In the genomic region with DNA sequence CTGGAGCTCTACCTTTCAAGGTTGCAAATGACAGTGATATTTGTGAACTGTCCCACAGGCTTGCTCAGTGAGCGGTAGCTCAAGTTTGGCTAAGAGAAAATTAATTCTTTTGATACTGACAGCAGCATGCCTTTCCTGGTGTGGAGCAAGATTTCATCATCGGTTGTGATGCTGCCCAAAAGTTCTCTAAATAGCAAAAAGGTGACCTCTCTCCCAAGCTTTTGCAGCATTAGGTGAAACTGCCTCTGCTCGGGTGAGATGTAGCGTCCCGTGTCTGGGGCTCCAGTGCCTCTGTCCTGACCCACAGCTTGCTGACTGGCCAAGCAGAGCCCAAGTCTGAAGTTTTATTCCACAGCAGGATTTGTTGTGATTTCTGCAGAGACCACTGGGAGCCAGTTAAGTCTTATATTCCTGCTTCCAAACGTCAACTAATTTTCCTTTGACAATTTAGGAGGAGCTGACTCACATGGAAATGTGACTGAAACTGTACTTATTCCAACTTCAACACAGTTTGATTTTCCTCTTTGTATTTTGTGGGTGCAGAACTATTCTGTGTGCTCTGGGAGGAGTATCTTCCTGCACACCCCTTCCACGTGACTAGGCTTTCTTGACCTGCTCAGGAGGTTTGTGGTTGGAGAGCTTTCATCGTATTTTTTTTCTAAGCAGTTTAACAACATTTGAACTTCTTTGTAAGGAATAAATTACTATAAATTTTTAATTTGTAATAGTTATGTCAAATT, we compare ENCODE assay signal across 1 cellular context.
TF ChIP-seq lines count a peak whose summit lies in the region.

No MANE protein-coding gene starts in this region.

TF ChIP-seq in GM23338, 12 proteins besides CTCF, POLR2A, EP300 and RAD21:
- TF ChIP-seq ETS1 (IDR thresholded peaks at IDR 0.05), result no peak
- TF ChIP-seq ZNF114 (CRISPR knock-in tag; IDR thresholded peaks at IDR 0.05), result no peak
- TF ChIP-seq REST (IDR thresholded peaks at IDR 0.05; ENCODE audit: unreplicated experiment), result no peak
- TF ChIP-seq STAT1 (IDR thresholded peaks at IDR 0.05; ENCODE audit: unreplicated experiment), result no peak
- no peak for TF ChIP-seq JUNB (IDR thresholded peaks at IDR 0.05; ENCODE audit: unreplicated experiment)
- no peak for TF ChIP-seq ZNF331 (CRISPR knock-in tag; IDR thresholded peaks at IDR 0.05; ENCODE audit: low read depth)
- no peak for TF ChIP-seq EZH2phosphoT487 (IDR thresholded peaks at IDR 0.05; ENCODE audit: unreplicated experiment)
- TF ChIP-seq ZNF462 (CRISPR knock-in tag; IDR thresholded peaks at IDR 0.05), result no peak
- TF ChIP-seq CREB1 (CRISPR knock-in tag; IDR thresholded peaks at IDR 0.05; ENCODE audit: low read depth), result no peak
- TF ChIP-seq EZH2 (IDR thresholded peaks at IDR 0.05; ENCODE audit: low read depth, unreplicated experiment), result no peak
